14 cellular contexts compared by ENCODE assay signal in genomic region chr11:117201516-117201866, GRCh38. TPM values are rescaled to one million over a fixed set of nuclear protein-coding genes. Genes with fewer than 3 reads are reported as not detected.
DNase-seq lines count a peak whose midpoint lies in the region; FAIRE-seq and TF ChIP-seq lines count a peak whose summit lies in the region.
"Had no signal": no experiment of that assay in that cellular context is flagged by ENCODE, and none has a peak within 500 bp of the region (broad histone marks: within the 10 kb centered on the region; RNA-seq: fewer than 3 reads in every experiment).

No MANE protein-coding gene starts in this region.

- H4K20me1 ChIP-seq in BLaER1 treated with 17β-estradiol and CSF1 and Interleukin-3, amounts not matched to agents 10 nM and 100 nM: peaks cover 0 to 28% (median 0%) of the 10 kb centered on the region in 11 experiments; a peak in 3 of 22 replicates

- no peak overlapping the region for H3K27ac Mint-ChIP-seq in Calu3 (ENCODE audit: unreplicated experiment)
- H3K27ac Mint-ChIP-seq: activated T-helper 2 cell treated with anti-CD3 and anti-CD28 coated beads, Interferon-gamma antibody, Interleukin-2, Interleukin-4, amounts not matched to agents 10 μg/mL and 5 μg/mL and 100 μg/mL, durations not matched to agents 14 hours and 24 hours and 36 hours had no signal

- H3K36me3 Mint-ChIP-seq in Calu3 (ENCODE audit: insufficient read depth, unreplicated experiment): peaks cover 14% of the 10 kb centered on the region

- FAIRE-seq in urothelium cell line (lab: Jason Lieb, UNC) (no peak), GM12892 (lab: Jason Lieb, UNC) (no peak)
- FAIRE-seq: pancreas had no signal

- peaks cover 10 to 19% (median 13%) of the 10 kb centered on the region in 10 experiments; a peak in 15 of 20 replicates for H3K4me1 ChIP-seq in BLaER1 treated with 17β-estradiol and CSF1 and Interleukin-3, amounts not matched to agents 10 nM and 100 nM
- H3K4me1 ChIP-seq in skeletal muscle satellite cell (ENCODE audit: control insufficient read depth, insufficient read depth, low read length): peaks cover 72% of the 10 kb centered on the region
- H3K4me1 ChIP-seq: SJCRH30 had no signal

- no peaks in the 10 kb centered on the region for H3K9me3 Mint-ChIP-seq in Calu3 (ENCODE audit: low read depth, unreplicated experiment)
- H3K9me3 Mint-ChIP-seq: activated T-helper 2 cell treated with anti-CD3 and anti-CD28 coated beads, Interferon-gamma antibody, Interleukin-2, Interleukin-4, amounts not matched to agents 10 μg/mL and 5 μg/mL and 100 μg/mL, durations not matched to agents 14 hours and 24 hours and 36 hours; CD4-positive, CD25-positive, alpha-beta regulatory T cell had no signal

- H3K9ac ChIP-seq in BLaER1 treated with 17β-estradiol and CSF1 and Interleukin-3, amounts not matched to agents 10 nM and 100 nM: peak overlapping the region in 3 of 11 experiments; percentile 11 to 30 (median 16); a peak in 2 of 22 replicates
- peak overlapping the region; percentile 99 for H3K9ac ChIP-seq in skeletal muscle satellite cell (ENCODE audit: low read depth, low read length)

- DNase-seq in astrocyte of the hippocampus (ENCODE audit: low read depth, low spot score) (peak; percentile 32), urothelium cell line (ENCODE audit: low spot score) (no peak), DMS153 treated with DMSO at 0.1 percent for 48 hours (lab: John Stamatoyannopoulos, UW; ENCODE audit: unreplicated experiment) (no peak), Calu3 (no peak), GM12892 (ENCODE audit: insufficient read length) (no peak)
- DNase-seq: CD4-positive, CD25-positive, alpha-beta regulatory T cell; NCI-H1048; NCI-H526 treated with DMSO at 0.1 percent for 48 hours; SJCRH30 had no signal

- H3K4me3 Mint-ChIP-seq in Calu3 (ENCODE audit: low read depth, unreplicated experiment): no peak overlapping the region
- H3K4me3 Mint-ChIP-seq: CD4-positive, CD25-positive, alpha-beta regulatory T cell had no signal

- no peak for TF ChIP-seq POLR2A in GM12892 (IDR thresholded peaks at IDR 0.05; ENCODE audit: low read depth, low read length)

- peak overlapping the region in 4 of 11 experiments; percentile 0 to 31 (median 26); a peak in 7 of 22 replicates for H3K27ac ChIP-seq in BLaER1 treated with 17β-estradiol and CSF1 and Interleukin-3, amounts not matched to agents 10 nM and 100 nM
- H3K27ac ChIP-seq: SJCRH30 had no signal

- H3K4me3 ChIP-seq in BLaER1 treated with 17β-estradiol and CSF1 and Interleukin-3, amounts not matched to agents 10 nM and 100 nM: no peak overlapping the region
- H3K4me3 ChIP-seq in iPS-18c (ENCODE audit: insufficient read depth, low read depth, low read length) (peak overlapping the region; percentile 25; the same call in 1 of the 2 replicates), skeletal muscle satellite cell (ENCODE audit: low read length) (peak overlapping the region; percentile 97)
- H3K4me3 ChIP-seq: SJCRH30 had no signal

- intact Hi-C loops in Calu3 (cut with micrococcal nuclease; ENCODE audit: unreplicated experiment): no loop called here

- peaks cover 20 to 66% (median 44%) of the 10 kb centered on the region in 11 experiments for H3K36me3 ChIP-seq in BLaER1 treated with 17β-estradiol and CSF1 and Interleukin-3, amounts not matched to agents 10 nM and 100 nM
- H3K36me3 ChIP-seq in skeletal muscle satellite cell (ENCODE audit: insufficient read depth, low read length): peaks cover 48% of the 10 kb centered on the region
- H3K36me3 ChIP-seq: SJCRH30 had no signal

- TF ChIP-seq CTCF in Calu3 (IDR thresholded peaks at IDR 0.05; ENCODE audit: unreplicated experiment): no peak

- no TSS peak for BruUV-seq in Calu3 (replicated peaks; lab: Mats Ljungman, UMichigan)

- H3K4me2 ChIP-seq in BLaER1 treated with 17β-estradiol and CSF1 and Interleukin-3, amounts not matched to agents 10 nM and 100 nM: peak overlapping the region in 6 of 11 experiments; percentile 6 to 40 (median 16); a peak in 6 of 22 replicates
- peak overlapping the region; percentile 99 for H3K4me2 ChIP-seq in skeletal muscle satellite cell (ENCODE audit: low read length)

- no peaks in the 10 kb centered on the region for H3K9me3 ChIP-seq in BLaER1 treated with 17β-estradiol and CSF1 and Interleukin-3, amounts not matched to agents 10 nM and 100 nM (replicated peaks in 1 of 11)
- H3K9me3 ChIP-seq in iPS-18c (ENCODE audit: control insufficient read depth, insufficient read depth, low read length) (no peaks in the 10 kb centered on the region), skeletal muscle satellite cell (replicated peaks; ENCODE audit: low read length) (no peaks in the 10 kb centered on the region)
- H3K9me3 ChIP-seq: pancreas, SJCRH30 had no signal

- H3K27me3 ChIP-seq in BLaER1 treated with 17β-estradiol and CSF1 and Interleukin-3, amounts not matched to agents 10 nM and 100 nM: no peaks in the 10 kb centered on the region
- H3K27me3 ChIP-seq in skeletal muscle satellite cell (ENCODE audit: control insufficient read depth, insufficient read depth, low read length): no peaks in the 10 kb centered on the region
- H3K27me3 ChIP-seq: pancreas, SJCRH30 had no signal

- CTCF ChIA-PET in Calu3 (lab: Charles Lee): no interaction called here

- H3K27me3 Mint-ChIP-seq in Calu3 (ENCODE audit: unreplicated experiment): no peaks in the 10 kb centered on the region
- H3K27me3 Mint-ChIP-seq: CD4-positive, CD25-positive, alpha-beta regulatory T cell had no signal

- no peaks in the 10 kb centered on the region for H3K4me1 Mint-ChIP-seq in Calu3 (ENCODE audit: low read depth, unreplicated experiment)

RNA-seq across cellular contexts. Expression of gene TAGLN, which starts 2.3 kb away (rescaled TPM):
- total RNA-seq in skeletal muscle satellite cell (2012; rRNA removed): 22.3 and 325 TPM in 2 replicates
- total RNA-seq in Calu3 (2022): 4.6 and 6.6 TPM in 2 replicates
- polyA plus RNA-seq in GM12892 (2012; ENCODE audit: missing spikeins): 4.5 TPM

RNA-seq across cellular contexts. Expression of gene SIDT2, which starts 22.9 kb away (rescaled TPM):
- 7.4 and 9.2 TPM in 2 replicates for total RNA-seq in skeletal muscle satellite cell (2012; rRNA removed)
- 12.2 and 15.4 TPM in 2 replicates for total RNA-seq in Calu3 (2022)
- 13.6 TPM for polyA plus RNA-seq in GM12892 (2012; ENCODE audit: missing spikeins)

RNA-seq across cellular contexts. Expression of gene PCSK7, which starts 30.4 kb away (rescaled TPM):
- total RNA-seq in skeletal muscle satellite cell (2012; rRNA removed): 48.7 and 52.6 TPM in 2 replicates
- 44.3 and 49.2 TPM in 2 replicates for total RNA-seq in Calu3 (2022)
- polyA plus RNA-seq in GM12892 (2012; ENCODE audit: missing spikeins): 41.6 TPM

RNA-seq across cellular contexts. Expression of gene RNF214, which starts 31.0 kb away (rescaled TPM):
- total RNA-seq in skeletal muscle satellite cell (2012; rRNA removed): 6.6 and 7.4 TPM in 2 replicates
- 19.2 and 20.0 TPM in 2 replicates for total RNA-seq in Calu3 (2022)
- 10.9 TPM for polyA plus RNA-seq in GM12892 (2012; ENCODE audit: missing spikeins)

RNA-seq across cellular contexts. Expression of gene PAFAH1B2, which starts 57.4 kb away (rescaled TPM):
- total RNA-seq in skeletal muscle satellite cell (2012; rRNA removed): 101 and 122 TPM in 2 replicates
- 66.7 and 74.5 TPM in 2 replicates for total RNA-seq in Calu3 (2022)
- 22.2 TPM for polyA plus RNA-seq in GM12892 (2012; ENCODE audit: missing spikeins)

Comparison
In these comparisons a context has a peak if more than half of its experiments do, and no peak if none do; other contexts are left out.
1. H3K4me3 ChIP-seq: peak in iPS-18c (single experiment) and skeletal muscle satellite cell (single experiment); none in BLaER1 treated with 17β-estradiol and CSF1 and Interleukin-3, amounts not matched to agents 10 nM and 100 nM (0 of 10).